ENCODE assay signal across 16 cellular contexts in genomic region chrX:34521563-34521962, GRCh38.
DNase-seq lines count a peak whose midpoint lies in the region; ATAC-seq and TF ChIP-seq lines count a peak whose summit lies in the region.
"Had no signal": no experiment of that assay in that cellular context is flagged by ENCODE, and none has a peak within 500 bp of the region (broad histone marks: within the 10 kb centered on the region; RNA-seq: fewer than 3 reads in every experiment).

No MANE protein-coding gene starts in this region.

- no peak for TF ChIP-seq POLR2A in gastrocnemius medialis (IDR thresholded peaks at IDR 0.05)

- H3K36me3 ChIP-seq in NT2/D1 (ENCODE audit: insufficient read depth, insufficient read length, low read length) (no peaks in the 10 kb centered on the region), smooth muscle cell (ENCODE audit: low read depth) (no peaks in the 10 kb centered on the region), BE2C (no peaks in the 10 kb centered on the region), gastrocnemius medialis (no peaks in the 10 kb centered on the region)
- H3K36me3 ChIP-seq: prostate gland, upper lobe of right lung had no signal

- H4K20me1 ChIP-seq in smooth muscle cell (ENCODE audit: low read depth): no peaks in the 10 kb centered on the region

- H3K9me3 ChIP-seq in NT2/D1 (ENCODE audit: insufficient read depth, low read length) (no peaks in the 10 kb centered on the region), smooth muscle cell (replicated peaks; ENCODE audit: low read depth) (no peaks in the 10 kb centered on the region), BE2C (no peaks in the 10 kb centered on the region), gastrocnemius medialis (no peaks in the 10 kb centered on the region)
- H3K9me3 ChIP-seq: mucosa of descending colon, prostate gland, upper lobe of right lung had no signal

- peak; percentile 63 for TF ChIP-seq CTCF in epithelial cell of proximal tubule (conservative IDR thresholded peaks at IDR 0.05; ENCODE audit: low read depth, low read length)
- TF ChIP-seq CTCF in smooth muscle cell (IDR thresholded peaks at IDR 0.05; ENCODE audit: borderline replicate concordance, insufficient read depth, poor library complexity, severe bottlenecking): peak; percentile 4
- no peak for TF ChIP-seq CTCF in BE2C (IDR thresholded peaks at IDR 0.05; ENCODE audit: low read depth, low read length)
- TF ChIP-seq CTCF in gastrocnemius medialis (IDR thresholded peaks at IDR 0.05 in 4 of 5, conservative IDR thresholded peaks at IDR 0.05 in 1 of 5): no peak

- H3K4me3 ChIP-seq in NT2/D1 (ENCODE audit: insufficient read length, low read depth) (no peak overlapping the region), epithelial cell of proximal tubule (ENCODE audit: low read depth, low read length) (no peak overlapping the region), smooth muscle cell (no peak overlapping the region), BE2C (ENCODE audit: low read depth, low read length) (no peak overlapping the region), gastrocnemius medialis (no peak overlapping the region)
- H3K4me3 ChIP-seq: mucosa of descending colon, prostate gland, upper lobe of right lung had no signal

- H2AFZ ChIP-seq in smooth muscle cell (ENCODE audit: low read depth): no peak overlapping the region

- H3K9ac ChIP-seq in NT2/D1 (ENCODE audit: insufficient read length, low read depth): no peak overlapping the region
- no peak overlapping the region for H3K9ac ChIP-seq in smooth muscle cell (ENCODE audit: low read depth)

- 27% methylated on average over 2 of the region's 2 CpGs for WGBS in smooth muscle cell (ENCODE audit: low lambda C conversion rate)

- in situ Hi-C loops in gastrocnemius medialis (cut with MboI; ENCODE audit: low sequenced_read_pairs in 4 of 4): no loop called here

- H3K4me1 ChIP-seq in NT2/D1 (ENCODE audit: insufficient read depth, insufficient read length) (no peaks in the 10 kb centered on the region), smooth muscle cell (ENCODE audit: low read depth) (no peaks in the 10 kb centered on the region), BE2C (no peaks in the 10 kb centered on the region), gastrocnemius medialis (no peaks in the 10 kb centered on the region)
- H3K4me1 ChIP-seq: prostate gland, upper lobe of right lung had no signal

- H3F3A ChIP-seq in smooth muscle cell (ENCODE audit: low read depth): no peaks in the 10 kb centered on the region

- no peak for ATAC-seq in gastrocnemius medialis
- no peak for ATAC-seq in GM21390 (IDR thresholded peaks at IDR 0.05; ENCODE audit: unreplicated experiment)
- ATAC-seq: mucosa of descending colon, Right ventricle myocardium inferior, upper lobe of right lung had no signal

- H3K4me2 ChIP-seq in smooth muscle cell: no peak overlapping the region

- intact Hi-C loops in gastrocnemius medialis (cut with DNase I; ENCODE audit: low total_unique reads): no loop called here

- H3K79me2 ChIP-seq in smooth muscle cell (ENCODE audit: low read depth): no peaks in the 10 kb centered on the region

- DNase-seq in SKM-1 treated with dmso at 0.1 percent for 144 hours (lab: John Stamatoyannopoulos, UW; ENCODE audit: unreplicated experiment): peak; percentile 1
- no peak for DNase-seq in SKM-1 (lab: John Stamatoyannopoulos, UW; ENCODE audit: unreplicated experiment)
- peak; percentile 23 for DNase-seq in NT2/D1 (ENCODE audit: low read depth, low spot score)
- DNase-seq in epithelial cell of proximal tubule (ENCODE audit: low read depth): peak; percentile 6
- no peak for DNase-seq in smooth muscle cell (lab: John Stamatoyannopoulos, UW; ENCODE audit: unreplicated experiment)
- no peak for DNase-seq in BE2C
- DNase-seq in gastrocnemius medialis: no peak
- DNase-seq: activated naive CD4-positive, alpha-beta T cell treated with anti-CD3 and anti-CD28 coated beads, Interleukin-2, amount 10 ng/mL, durations not matched to agents 7 days and 5 days; DND-41; mucosa of descending colon; NCI-H510A; stimulated activated CD4-positive, alpha-beta T cell treated with anti-CD3 and anti-CD28 coated beads, Interleukin-1b, Interleukin-23, amount 100 ng/mL, for 48 hours; upper lobe of right lung had no signal

- no peaks in the 10 kb centered on the region for H3K27me3 ChIP-seq in NT2/D1 (ENCODE audit: insufficient read depth, insufficient read length)
- no peaks in the 10 kb centered on the region for H3K27me3 ChIP-seq in smooth muscle cell (ENCODE audit: low read depth)
- no peaks in the 10 kb centered on the region for H3K27me3 ChIP-seq in BE2C
- no peaks in the 10 kb centered on the region for H3K27me3 ChIP-seq in gastrocnemius medialis
- H3K27me3 ChIP-seq: upper lobe of right lung had no signal

- H3K27ac ChIP-seq in smooth muscle cell (ENCODE audit: low read depth) (no peak overlapping the region), gastrocnemius medialis (no peak overlapping the region)
- H3K27ac ChIP-seq: prostate gland, upper lobe of right lung had no signal

Comparison
In these comparisons a context has a peak if more than half of its experiments do, and no peak if none do; other contexts are left out.
1. DNase-seq: peak in SKM-1 treated with dmso at 0.1 percent for 144 hours (single experiment), NT2/D1 (single experiment) and epithelial cell of proximal tubule (single experiment); none in SKM-1 (single experiment), smooth muscle cell (single experiment), BE2C (single experiment) and gastrocnemius medialis (0 of 2).
2. CTCF ChIP-seq: peak in epithelial cell of proximal tubule (single experiment) and smooth muscle cell (single experiment); none in BE2C (single experiment) and gastrocnemius medialis (0 of 5).